In genomic region chr17:39809221-39809620, GRCh38 we compare ENCODE assay signal across 20 cellular contexts. TPM values are rescaled to one million over a fixed set of nuclear protein-coding genes. Genes with fewer than 3 reads are reported as not detected.
DNase-seq lines count a peak whose midpoint lies in the region; ATAC-seq and TF ChIP-seq lines count a peak whose summit lies in the region.
"Had no signal": no experiment of that assay in that cellular context is flagged by ENCODE, and none has a peak within 500 bp of the region (broad histone marks: within the 10 kb centered on the region; RNA-seq: fewer than 3 reads in every experiment).

No MANE protein-coding gene starts in this region.

- H3K27ac ChIP-seq in DOHH2 (ENCODE audit: low read depth, low read length) = peak overlapping the region; percentile 2
- H3K27ac ChIP-seq in Karpas-422 (ENCODE audit: low read length) = peak overlapping the region; percentile 59
- H3K27ac ChIP-seq in smooth muscle cell (ENCODE audit: low read depth) = peak overlapping the region; percentile 40
- no peak overlapping the region for H3K27ac ChIP-seq in transverse colon
- H3K27ac ChIP-seq: GM23248, RWPE1, SJSA1 had no signal

- H3K4me3 ChIP-seq in DOHH2 (ENCODE audit: low read length) (no peak overlapping the region), Karpas-422 (ENCODE audit: low read length) (no peak overlapping the region), smooth muscle cell (no peak overlapping the region), transverse colon (no peak overlapping the region)
- H3K4me3 ChIP-seq: GM23248, K562, SJSA1 had no signal

- no peaks in the 10 kb centered on the region for H4K20me1 ChIP-seq in DOHH2 (ENCODE audit: control insufficient read depth, insufficient read depth, low read depth, low read length)
- no peaks in the 10 kb centered on the region for H4K20me1 ChIP-seq in Karpas-422 (ENCODE audit: insufficient read depth, low read depth, low read length)
- H4K20me1 ChIP-seq in smooth muscle cell (ENCODE audit: low read depth) = no peaks in the 10 kb centered on the region

- H3K4me1 ChIP-seq in DOHH2 (ENCODE audit: control insufficient read depth, low read length) = peaks cover 90% of the 10 kb centered on the region
- H3K4me1 ChIP-seq in Karpas-422 (ENCODE audit: low read length) = peaks cover 51% of the 10 kb centered on the region
- no peaks in the 10 kb centered on the region for H3K4me1 ChIP-seq in smooth muscle cell (ENCODE audit: low read depth)
- H3K4me1 ChIP-seq in transverse colon = no peaks in the 10 kb centered on the region
- H3K4me1 ChIP-seq: BE2C, SJSA1 had no signal

- H2AFZ ChIP-seq in Karpas-422 (ENCODE audit: low read length) (no peak overlapping the region), smooth muscle cell (ENCODE audit: low read depth) (no peak overlapping the region)
- H2AFZ ChIP-seq: GM23248 had no signal

- H3K27ac Mint-ChIP-seq in activated B cell treated with CpG ODN at 0.5 μM for 24 hours = peak overlapping the region; percentile 74
- no peak overlapping the region for H3K27ac Mint-ChIP-seq in glutamatergic neuron (ENCODE audit: unreplicated experiment)

- H3K27me3 ChIP-seq in DOHH2 (ENCODE audit: control insufficient read depth, low read length) (no peaks in the 10 kb centered on the region), Karpas-422 (ENCODE audit: low read length) (no peaks in the 10 kb centered on the region), smooth muscle cell (ENCODE audit: low read depth) (peaks cover 41% of the 10 kb centered on the region), transverse colon (peaks cover 32% of the 10 kb centered on the region)

- intact Hi-C loops in activated B cell treated with CpG ODN at 0.5 μM for 24 hours (cut with micrococcal nuclease) = no loop called here
- intact Hi-C loops in transverse colon (cut with DNase I; ENCODE audit: low total_unique reads) = no loop called here

- TF ChIP-seq EP300 in transverse colon (IDR thresholded peaks at IDR 0.05; ENCODE audit: low read depth) = no peak

- H3K4me2 ChIP-seq in DOHH2 (ENCODE audit: low read length) (0 out of 2 replicates have a peak overlapping the region, but pooled peaks have one; percentile 8), Karpas-422 (ENCODE audit: low read depth, low read length, poor library complexity, severe bottlenecking) (no peak overlapping the region), smooth muscle cell (no peak overlapping the region)

- H3K36me3 Mint-ChIP-seq in activated B cell treated with CpG ODN at 0.5 μM for 24 hours (ENCODE audit: low read depth) = peaks cover 78% of the 10 kb centered on the region
- no peaks in the 10 kb centered on the region for H3K36me3 Mint-ChIP-seq in glutamatergic neuron (ENCODE audit: unreplicated experiment)

- H3K9me2 ChIP-seq in DOHH2 (replicated peaks; ENCODE audit: control insufficient read depth, low read length) (no peaks in the 10 kb centered on the region), Karpas-422 (replicated peaks; ENCODE audit: insufficient read depth, low read length) (no peaks in the 10 kb centered on the region)

- CTCF ChIA-PET in activated B cell treated with CpG ODN at 0.5 μM for 24 hours (lab: Charles Lee) = interaction anchor here (1.2 kb wide), 1 partner anchor 24 kb away, joined by 3 read pairs; no protein-coding TSS in a partner anchor

- H3K4me1 Mint-ChIP-seq in activated B cell treated with CpG ODN at 0.5 μM for 24 hours = peaks cover 79% of the 10 kb centered on the region
- H3K4me1 Mint-ChIP-seq in glutamatergic neuron (ENCODE audit: low read depth, unreplicated experiment) = peaks cover 4% of the 10 kb centered on the region

- H3K79me2 ChIP-seq in DOHH2 (ENCODE audit: control insufficient read depth, low read length) (peaks cover 94% of the 10 kb centered on the region), Karpas-422 (ENCODE audit: low read length) (peaks cover 72% of the 10 kb centered on the region), smooth muscle cell (ENCODE audit: low read depth) (no peaks in the 10 kb centered on the region)

- H3F3A ChIP-seq in DOHH2 (ENCODE audit: control insufficient read depth, insufficient read depth) (peaks cover 39% of the 10 kb centered on the region), smooth muscle cell (ENCODE audit: low read depth) (no peaks in the 10 kb centered on the region)

- H3K27me3 Mint-ChIP-seq in activated B cell treated with CpG ODN at 0.5 μM for 24 hours = no peaks in the 10 kb centered on the region
- H3K27me3 Mint-ChIP-seq in glutamatergic neuron (ENCODE audit: unreplicated experiment) = no peaks in the 10 kb centered on the region

- no peak for TF ChIP-seq POLR2A in transverse colon (IDR thresholded peaks at IDR 0.05)

- POLR2A ChIA-PET in activated B cell treated with CpG ODN at 0.5 μM for 24 hours (lab: Charles Lee) = interaction anchor here (0.6 to 3.5 kb wide), 5 partner anchors 12 to 54 kb away, joined by 3 to 18 read pairs (median 3); no protein-coding TSS in a partner anchor

- TF ChIP-seq CTCF in DOHH2 (IDR thresholded peaks at IDR 0.05; ENCODE audit: low read depth, low read length, poor library complexity, severe bottlenecking) (no peak), activated B cell treated with CpG ODN at 0.5 μM for 24 hours (IDR thresholded peaks at IDR 0.05) (no peak), smooth muscle cell (IDR thresholded peaks at IDR 0.05; ENCODE audit: borderline replicate concordance, insufficient read depth, poor library complexity, severe bottlenecking) (no peak), glutamatergic neuron (IDR thresholded peaks at IDR 0.05; ENCODE audit: partially characterized antibody, unreplicated experiment) (no peak), transverse colon (IDR thresholded peaks at IDR 0.05) (no peak)

- H3K9ac ChIP-seq in Karpas-422 (ENCODE audit: low read length) (no peak overlapping the region), smooth muscle cell (ENCODE audit: low read depth) (no peak overlapping the region)
- H3K9ac ChIP-seq: GM23248 had no signal

- no peak overlapping the region for H3K4me3 Mint-ChIP-seq in activated B cell treated with CpG ODN at 0.5 μM for 24 hours
- no peak overlapping the region for H3K4me3 Mint-ChIP-seq in glutamatergic neuron (ENCODE audit: unreplicated experiment)

- DNase-seq in Karpas-422 = no peak
- no peak for DNase-seq in activated B cell treated with CpG ODN at 0.5 μM for 24 hours
- no peak for DNase-seq in smooth muscle cell (lab: John Stamatoyannopoulos, UW; ENCODE audit: unreplicated experiment)
- DNase-seq in glutamatergic neuron = no peak
- DNase-seq in amniotic stem cell (lab: John Stamatoyannopoulos, UW) = no peak
- no peak for DNase-seq in MV-4-11 (lab: John Stamatoyannopoulos, UW)
- no peak for DNase-seq in transverse colon
- DNase-seq: BE2C, DMS 273 treated with DMSO at 0.1 percent for 48 hours, GM23248, NCI-H187 treated with DMSO at 0.1 percent for 48 hours, NCI-H2171, NCI-H446 treated with DMSO at 0.1 percent for 48 hours, NCI-H774 had no signal

- ATAC-seq in activated B cell treated with CpG ODN at 0.5 μM for 24 hours (ENCODE audit: low read depth) = no peak
- ATAC-seq: HCT116, K562 had no signal

- WGBS in smooth muscle cell (ENCODE audit: low lambda C conversion rate) = 48% methylated on average over 2 of the region's 2 CpGs
- 36 to 63% methylated on average over 2 of the region's 2 CpGs for WGBS in transverse colon (ENCODE audit: low coverage in 1 of 2), 2 donors

- in situ Hi-C loops in transverse colon (cut with MboI; ENCODE audit: low pct_ligation_motif_present in 1 of 4, low pct_unique_long_range_greater_than_20kb in 1 of 4, low sequenced_read_pairs in 3 of 4) = no loop called here

- no peaks in the 10 kb centered on the region for H3K9me3 Mint-ChIP-seq in activated B cell treated with CpG ODN at 0.5 μM for 24 hours
- no peaks in the 10 kb centered on the region for H3K9me3 Mint-ChIP-seq in glutamatergic neuron (ENCODE audit: unreplicated experiment)

- peaks cover 88% of the 10 kb centered on the region for H3K36me3 ChIP-seq in DOHH2 (ENCODE audit: control insufficient read depth, low read length)
- H3K36me3 ChIP-seq in Karpas-422 (ENCODE audit: insufficient read depth, low read length) = peaks cover 54% of the 10 kb centered on the region
- H3K36me3 ChIP-seq in smooth muscle cell (ENCODE audit: low read depth) = no peaks in the 10 kb centered on the region
- no peaks in the 10 kb centered on the region for H3K36me3 ChIP-seq in transverse colon
- H3K36me3 ChIP-seq: BE2C, SJSA1 had no signal

- no peaks in the 10 kb centered on the region for H3K9me3 ChIP-seq in DOHH2 (ENCODE audit: control insufficient read depth, insufficient read depth, low read length)
- no peaks in the 10 kb centered on the region for H3K9me3 ChIP-seq in Karpas-422 (ENCODE audit: low read length)
- no peaks in the 10 kb centered on the region for H3K9me3 ChIP-seq in smooth muscle cell (replicated peaks; ENCODE audit: low read depth)
- H3K9me3 ChIP-seq in transverse colon = no peaks in the 10 kb centered on the region
- H3K9me3 ChIP-seq: BE2C, SJSA1 had no signal

RNA-seq across cellular contexts. Expression of gene IKZF3, which starts 54.9 kb away (rescaled TPM):
- total RNA-seq in Karpas-422 (2014; rRNA removed; shearing (Covaris generic); ENCODE audit: low replicate concordance) = 83.0 and 137 TPM in 2 replicates
- 208 and 220 TPM in 2 replicates for total RNA-seq in activated B cell treated with CpG ODN at 0.5 μM for 24 hours
- under 0.01 and 0.40 TPM in 2 replicates for total RNA-seq in smooth muscle cell
- polyA plus RNA-seq in smooth muscle cell = not detected in 2 replicates
- not detected for total RNA-seq in glutamatergic neuron (ENCODE audit: unreplicated experiment)
- total RNA-seq in transverse colon = 10 to 100 TPM in 1 of 4 donors, 1 to 10 TPM in 3; 2.2 to 13.5 (median 3.0) TPM
- total RNA-seq: GM23248, MCF 10A, SJSA1 had no signal

RNA-seq across cellular contexts. Expression of gene ZPBP2, which starts 58.8 kb away (rescaled TPM):
- 3.9 and 10.4 TPM in 2 replicates for total RNA-seq in Karpas-422 (2014; rRNA removed; shearing (Covaris generic); ENCODE audit: low replicate concordance)
- 1.2 and 1.6 TPM in 2 replicates for total RNA-seq in activated B cell treated with CpG ODN at 0.5 μM for 24 hours
- not detected in 2 replicates for total RNA-seq in smooth muscle cell
- not detected in 2 replicates for polyA plus RNA-seq in smooth muscle cell
- not detected for total RNA-seq in glutamatergic neuron (ENCODE audit: unreplicated experiment)
- total RNA-seq in transverse colon = under 1 TPM in 1 of 4 donors, not detected in 3; 0.27 TPM
- total RNA-seq: GM23248, K562, MCF 10A, SJSA1 had no signal
- polyA plus RNA-seq: GM23248, K562 had no signal

Comparison
In these comparisons a context has a peak if more than half of its experiments do, and no peak if none do; other contexts are left out.
1. H3K27ac ChIP-seq: peak in DOHH2 (single experiment), Karpas-422 (single experiment) and smooth muscle cell (single experiment); none in transverse colon (0 of 4).